ENCODE assay signal across 1 cellular context in genomic region chr17:81114694-81115093, GRCh38.
TF ChIP-seq lines count a peak whose summit lies in the region.

No MANE protein-coding gene starts in this region.

TF ChIP-seq in WTC11, 78 proteins besides CTCF, POLR2A, EP300 and RAD21 (continued from another document):
- no peak for TF ChIP-seq ZNF219 (CRISPR knock-in tag; IDR thresholded peaks at IDR 0.05; ENCODE audit: borderline replicate concordance)
- no peak for TF ChIP-seq ATF1 (CRISPR knock-in tag; IDR thresholded peaks at IDR 0.05)
- no peak for TF ChIP-seq TEAD1 (CRISPR knock-in tag; IDR thresholded peaks at IDR 0.05)
- TF ChIP-seq NR1H2 (CRISPR knock-in tag; IDR thresholded peaks at IDR 0.05), result no peak
- TF ChIP-seq KAT7 (CRISPR knock-in tag; IDR thresholded peaks at IDR 0.05; ENCODE audit: borderline replicate concordance), result no peak
- no peak for TF ChIP-seq E2F4 (CRISPR knock-in tag; IDR thresholded peaks at IDR 0.05; ENCODE audit: borderline replicate concordance, low read depth)
